ENCODE assay signal across 1 cellular context in the genomic region with DNA sequence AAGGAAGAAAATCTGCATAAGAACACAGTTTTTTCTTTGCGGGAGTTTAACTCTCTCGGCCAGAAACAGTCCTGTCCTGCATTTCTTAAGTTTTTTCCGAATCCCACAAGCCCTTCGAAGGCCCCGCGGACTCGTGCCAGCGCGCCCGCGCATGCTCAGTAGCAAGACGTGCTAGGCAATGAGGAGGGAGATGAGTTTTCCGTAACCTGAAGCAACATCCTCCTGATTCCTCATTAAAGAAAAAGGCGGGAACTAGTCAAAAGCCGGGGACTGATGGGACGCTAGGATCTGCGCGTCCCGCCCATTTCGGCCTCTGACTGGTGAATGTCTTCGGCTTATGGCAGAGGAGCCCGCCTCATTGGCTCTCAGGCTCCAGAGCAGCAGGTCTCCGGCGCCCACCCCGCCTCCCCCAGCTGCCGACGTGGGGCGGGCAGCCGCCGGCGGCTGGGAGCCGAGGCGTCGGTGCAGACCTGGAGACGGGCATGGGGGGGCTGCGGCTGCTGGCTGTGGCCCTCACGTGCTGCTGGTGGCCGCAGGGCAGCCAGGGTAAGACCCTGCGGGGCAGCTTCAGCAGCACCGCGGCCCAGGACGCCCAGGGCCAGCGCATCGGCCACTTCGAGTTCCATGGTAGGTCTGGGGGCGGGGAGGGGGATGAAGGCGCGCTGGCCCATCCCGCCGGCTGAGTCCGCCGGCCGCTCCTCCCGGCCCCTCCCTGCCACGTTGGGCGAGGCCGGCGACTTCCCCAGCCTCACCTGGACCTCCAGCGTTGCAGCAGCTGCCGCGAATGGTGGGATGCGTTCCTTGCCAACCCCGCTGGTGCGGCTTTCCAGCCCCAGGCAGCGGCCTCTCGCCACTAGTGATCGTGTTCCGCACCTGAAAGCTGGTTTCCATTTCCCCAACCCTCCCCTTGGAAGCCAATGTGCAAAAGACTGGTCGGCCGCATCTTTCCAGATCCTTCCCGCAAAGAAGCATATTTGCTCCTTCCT.
TF ChIP-seq lines count a peak whose summit lies in the region.

A gene (plus strand): TSS at position 412 of the 986 bp plus-strand sequence. CDS start 71 bp downstream, at position 483.

TF ChIP-seq in GM23338, 12 proteins besides CTCF, POLR2A, EP300 and RAD21:
- TF ChIP-seq POLR2AphosphoS5 (IDR thresholded peaks at IDR 0.05; ENCODE audit: low read depth), result peak; percentile 88
- TF ChIP-seq CREB1 (CRISPR knock-in tag; IDR thresholded peaks at IDR 0.05; ENCODE audit: low read depth), result peak; percentile 71
- TF ChIP-seq, protein P1, sequence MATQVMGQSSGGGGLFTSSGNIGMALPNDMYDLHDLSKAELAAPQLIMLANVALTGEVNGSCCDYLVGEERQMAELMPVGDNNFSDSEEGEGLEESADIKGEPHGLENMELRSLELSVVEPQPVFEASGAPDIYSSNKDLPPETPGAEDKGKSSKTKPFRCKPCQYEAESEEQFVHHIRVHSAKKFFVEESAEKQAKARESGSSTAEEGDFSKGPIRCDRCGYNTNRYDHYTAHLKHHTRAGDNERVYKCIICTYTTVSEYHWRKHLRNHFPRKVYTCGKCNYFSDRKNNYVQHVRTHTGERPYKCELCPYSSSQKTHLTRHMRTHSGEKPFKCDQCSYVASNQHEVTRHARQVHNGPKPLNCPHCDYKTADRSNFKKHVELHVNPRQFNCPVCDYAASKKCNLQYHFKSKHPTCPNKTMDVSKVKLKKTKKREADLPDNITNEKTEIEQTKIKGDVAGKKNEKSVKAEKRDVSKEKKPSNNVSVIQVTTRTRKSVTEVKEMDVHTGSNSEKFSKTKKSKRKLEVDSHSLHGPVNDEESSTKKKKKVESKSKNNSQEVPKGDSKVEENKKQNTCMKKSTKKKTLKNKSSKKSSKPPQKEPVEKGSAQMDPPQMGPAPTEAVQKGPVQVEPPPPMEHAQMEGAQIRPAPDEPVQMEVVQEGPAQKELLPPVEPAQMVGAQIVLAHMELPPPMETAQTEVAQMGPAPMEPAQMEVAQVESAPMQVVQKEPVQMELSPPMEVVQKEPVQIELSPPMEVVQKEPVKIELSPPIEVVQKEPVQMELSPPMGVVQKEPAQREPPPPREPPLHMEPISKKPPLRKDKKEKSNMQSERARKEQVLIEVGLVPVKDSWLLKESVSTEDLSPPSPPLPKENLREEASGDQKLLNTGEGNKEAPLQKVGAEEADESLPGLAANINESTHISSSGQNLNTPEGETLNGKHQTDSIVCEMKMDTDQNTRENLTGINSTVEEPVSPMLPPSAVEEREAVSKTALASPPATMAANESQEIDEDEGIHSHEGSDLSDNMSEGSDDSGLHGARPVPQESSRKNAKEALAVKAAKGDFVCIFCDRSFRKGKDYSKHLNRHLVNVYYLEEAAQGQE (IDR thresholded peaks at IDR 0.05; ENCODE audit: unreplicated experiment), result no peak
